Comparison of ENCODE assay signal across 2 cellular contexts in genomic region chr6:33591633-33592032, GRCh38.
TF ChIP-seq lines count a peak whose summit lies in the region.

No MANE protein-coding gene starts in this region.

TF ChIP-seq in A549, 52 proteins besides CTCF, POLR2A, EP300 and RAD21:
- TF ChIP-seq RARB (CRISPR knock-in tag; IDR thresholded peaks at IDR 0.05) (no peak), HES2 (IDR thresholded peaks at IDR 0.05) (no peak), NPAS2 (CRISPR knock-in tag; IDR thresholded peaks at IDR 0.05; ENCODE audit: borderline replicate concordance) (no peak), FOXS1 (CRISPR knock-in tag; IDR thresholded peaks at IDR 0.05) (no peak), TFCP2L1 (CRISPR knock-in tag; IDR thresholded peaks at IDR 0.05) (no peak), ZFP36 (IDR thresholded peaks at IDR 0.05; ENCODE audit: borderline replicate concordance, partially characterized antibody) (no peak), ATOH8 (CRISPR knock-in tag; IDR thresholded peaks at IDR 0.05; ENCODE audit: low read depth) (no peak), FOSB (CRISPR knock-in tag; IDR thresholded peaks at IDR 0.05) (no peak), NFE2L2 (conservative IDR thresholded peaks at IDR 0.05; ENCODE audit: low read length) (no peak), MYC (IDR thresholded peaks at IDR 0.05; ENCODE audit: borderline replicate concordance, low read length) (no peak), CHD2 (IDR thresholded peaks at IDR 0.05; ENCODE audit: low read length, partially characterized antibody) (no peak), MAX (IDR thresholded peaks at IDR 0.05) (no peak), ZC3H11A (IDR thresholded peaks at IDR 0.05) (no peak), ESRRA (IDR thresholded peaks at IDR 0.05; ENCODE audit: borderline replicate concordance, low read length) (no peak), ZSCAN20 (CRISPR knock-in tag; IDR thresholded peaks at IDR 0.05) (no peak), EHMT2 (IDR thresholded peaks at IDR 0.05; ENCODE audit: low read depth) (no peak), HMGXB4 (CRISPR knock-in tag; IDR thresholded peaks at IDR 0.05; ENCODE audit: borderline replicate concordance) (no peak), SMC3 (IDR thresholded peaks at IDR 0.05) (no peak), USF2 (IDR thresholded peaks at IDR 0.05) (no peak)

TF ChIP-seq in IMR-90, 13 proteins besides CTCF, POLR2A, EP300 and RAD21:
- TF ChIP-seq RFX5 (IDR thresholded peaks at IDR 0.05; ENCODE audit: low read depth, low read length) (no peak), USF2 (IDR thresholded peaks at IDR 0.05; ENCODE audit: low read depth, low read length) (no peak), MAZ (IDR thresholded peaks at IDR 0.05; ENCODE audit: borderline replicate concordance, low read depth, low read length) (no peak), RCOR1 (IDR thresholded peaks at IDR 0.05; ENCODE audit: insufficient replicate concordance, low read length) (no peak), FOS (IDR thresholded peaks at IDR 0.05; ENCODE audit: low read depth, low read length) (no peak), BHLHE40 (IDR thresholded peaks at IDR 0.05; ENCODE audit: low read depth, low read length) (no peak), SMC3 (IDR thresholded peaks at IDR 0.05; ENCODE audit: low read depth, low read length) (no peak), MAFK (IDR thresholded peaks at IDR 0.05; ENCODE audit: low read depth, low read length) (no peak), CHD1 (IDR thresholded peaks at IDR 0.05; ENCODE audit: low read depth, low read length) (no peak)
